Comparison of ENCODE assay signal across 8 cellular contexts in the genomic region with DNA sequence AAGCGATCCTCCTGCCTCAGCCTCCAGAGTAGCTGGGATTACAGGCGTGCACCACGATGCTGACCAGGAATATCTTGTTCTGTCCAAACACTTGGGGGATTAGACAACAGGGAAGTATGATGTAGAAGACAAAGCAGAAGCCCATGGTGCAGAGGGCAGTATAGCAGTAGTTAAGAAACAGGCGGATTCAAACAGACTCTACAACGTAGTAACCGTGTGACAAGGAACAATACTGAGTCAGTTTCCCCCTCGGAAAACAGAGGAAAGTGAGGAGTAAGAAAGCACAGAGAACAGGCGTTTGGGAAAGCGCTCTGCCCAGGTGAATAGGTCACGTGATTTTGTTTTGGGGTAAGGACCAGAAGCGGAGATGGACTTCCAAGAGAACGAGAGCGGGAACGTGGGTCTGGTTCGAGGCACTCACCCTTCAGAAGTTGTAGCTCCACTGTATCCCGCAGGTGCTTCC.
DNase-seq lines count a peak whose midpoint lies in the region; ATAC-seq and TF ChIP-seq lines count a peak whose summit lies in the region.

No MANE protein-coding gene starts in this region.

- peak overlapping the region; percentile 95 for H3K4me3 Mint-ChIP-seq in memory B cell

- H3K4me3 ChIP-seq in astrocyte of the cerebellum (ENCODE audit: low read depth, low read length): peak overlapping the region; percentile 95

- H3K36me3 Mint-ChIP-seq in memory B cell: peaks cover 2% of the 10 kb centered on the region

- no peak for TF ChIP-seq CTCF in astrocyte of the cerebellum (IDR thresholded peaks at IDR 0.05; ENCODE audit: low read depth, low read length, missing control alignments)

- H3K27ac Mint-ChIP-seq in memory B cell: peak overlapping the region; percentile 94

- peaks cover 11% of the 10 kb centered on the region for H3K4me1 Mint-ChIP-seq in memory B cell

- in situ Hi-C loops in astrocyte of the cerebellum (cut with HindIII; ENCODE audit: low sequenced_read_pairs): no loop called here

- H3K9me3 Mint-ChIP-seq in memory B cell: no peaks in the 10 kb centered on the region

- ATAC-seq in HG03159 (IDR thresholded peaks at IDR 0.05; ENCODE audit: unreplicated experiment) (peak; percentile 18), memory B cell (ENCODE audit: low read depth) (no peak)

- DNase-seq in NCI-H2171 (lab: John Stamatoyannopoulos, UW) (peak; percentile 70), NCI-H2171 treated with DMSO at 0.1 percent for 48 hours (lab: John Stamatoyannopoulos, UW) (no peak), astrocyte of the cerebellum (ENCODE audit: low read depth) (no peak), memory B cell (ENCODE audit: low spot score in 2 of 2) (no peak), UCSD-AML1 (lab: John Stamatoyannopoulos, UW; ENCODE audit: unreplicated experiment) (no peak), NCI-H446 treated with DMSO at 0.1 percent for 48 hours (lab: John Stamatoyannopoulos, UW) (no peak)
- DNase-seq in activated CD4-positive, alpha-beta T cell treated with anti-CD3 and anti-CD28 coated beads for 48 hours: no peak

- no peaks in the 10 kb centered on the region for H3K27me3 Mint-ChIP-seq in memory B cell
